ENCODE assay signal across 8 cellular contexts in the genomic region with DNA sequence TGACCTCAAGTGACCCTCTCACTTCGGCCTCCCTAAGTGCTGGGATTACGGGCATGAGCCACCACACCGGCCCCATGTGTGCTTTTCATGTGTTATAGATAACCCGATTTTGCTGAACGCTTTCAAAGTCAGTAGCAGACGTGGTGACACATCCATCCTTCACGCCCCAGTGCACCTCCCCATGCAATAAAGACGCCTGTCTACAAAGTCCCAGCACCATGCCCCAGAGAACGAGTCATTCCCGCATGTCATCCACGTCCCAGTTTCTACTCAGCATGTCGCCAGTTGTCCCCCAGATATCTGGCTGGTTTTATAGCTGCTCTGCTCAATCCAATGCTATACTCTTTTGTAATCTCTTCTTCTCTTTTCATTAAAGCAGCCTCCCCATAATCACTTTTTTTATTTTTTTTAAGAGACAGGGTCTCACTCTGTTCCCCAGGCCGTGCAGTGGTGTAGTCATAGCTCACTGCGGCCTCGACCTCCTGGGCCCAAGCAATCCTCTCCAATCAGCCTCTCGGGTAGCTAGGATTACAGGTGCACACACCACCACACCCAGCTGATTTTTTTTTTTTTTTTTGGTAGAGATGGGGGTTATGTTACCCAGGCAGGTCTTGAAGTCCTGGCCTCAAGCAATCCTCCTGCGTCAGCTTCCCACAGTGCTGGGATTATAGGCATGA. TPM values are rescaled to one million over a fixed set of nuclear protein-coding genes. Genes with fewer than 3 reads are reported as not detected.
DNase-seq lines count a peak whose midpoint lies in the region; ATAC-seq and TF ChIP-seq lines count a peak whose summit lies in the region.

No MANE protein-coding gene starts in this region.

- H3K4me3 Mint-ChIP-seq in natural killer cell: peak overlapping the region; percentile 91

- intact Hi-C loops in natural killer cell (cut with micrococcal nuclease): no loop called here

- H3K36me3 Mint-ChIP-seq in natural killer cell: no peaks in the 10 kb centered on the region

- no peaks in the 10 kb centered on the region for H3K27me3 ChIP-seq in MG63

- H3K4me3 ChIP-seq in MG63: no peak overlapping the region

- peaks cover 35% of the 10 kb centered on the region for H3K36me3 ChIP-seq in MG63

- peak overlapping the region; percentile 97 to 98 for H3K27ac Mint-ChIP-seq in natural killer cell

- peaks cover 75 to 83% of the 10 kb centered on the region in 2 donors for H3K4me1 Mint-ChIP-seq in natural killer cell

- ATAC-seq in GM19023 (IDR thresholded peaks at IDR 0.05; ENCODE audit: unreplicated experiment) (peak; percentile 27), natural killer cell (peak in 1 of 3 donors; percentile 43), HG03196 (IDR thresholded peaks at IDR 0.05; ENCODE audit: unreplicated experiment) (no peak)

- no peaks in the 10 kb centered on the region for H3K9me3 Mint-ChIP-seq in natural killer cell

- TF ChIP-seq CTCF in natural killer cell (IDR thresholded peaks at IDR 0.05): no peak

- no peaks in the 10 kb centered on the region for H3K9me3 ChIP-seq in MG63

- DNase-seq in MG63 (peak; percentile 56), natural killer cell (peak; percentile 33), hepatic stellate cell (ENCODE audit: low spot score) (no peak), ureter (ENCODE audit: low spot score) (no peak), NCI-H524 treated with DMSO at 0.1 percent for 48 hours (lab: John Stamatoyannopoulos, UW) (no peak)
- peak; percentile 56 to 60 for DNase-seq in activated T-cell treated with anti-CD3 and anti-CD28 coated beads, Interleukin-2, amount 50 U/mL, for 48 hours

- H3K27me3 Mint-ChIP-seq in natural killer cell (ENCODE audit: low read depth in 2 of 2): no peaks in the 10 kb centered on the region

RNA-seq across cellular contexts. Expression of a gene that starts 42.5 kb away (rescaled TPM):
- total RNA-seq in MG63 (2014; rRNA removed; shearing (Covaris generic); ENCODE audit: low replicate concordance): 104 and 116 TPM in 2 replicates
- total RNA-seq in natural killer cell (100 to 1,000 TPM; 419 to 491 (median 428) TPM), ureter (352 TPM)

RNA-seq across cellular contexts. Expression of a gene that starts 59.2 kb away (rescaled TPM):
- total RNA-seq in MG63 (2014; rRNA removed; shearing (Covaris generic); ENCODE audit: low replicate concordance): 95.3 and 97.4 TPM in 2 replicates
- 10 to 100 TPM; 29.0 to 37.5 (median 29.9) TPM for total RNA-seq in natural killer cell
- 64.2 TPM for total RNA-seq in ureter

Comparison
In these comparisons a context has a peak if more than half of its experiments do, and no peak if none do; other contexts are left out.
1. DNase-seq: peak in MG63 (single experiment), activated T-cell treated with anti-CD3 and anti-CD28 coated beads, Interleukin-2, amount 50 U/mL, for 48 hours (2 of 2) and natural killer cell (single experiment); none in hepatic stellate cell (single experiment), ureter (single experiment) and NCI-H524 treated with DMSO at 0.1 percent for 48 hours (single experiment).